ENCODE assay signal across 19 cellular contexts in the genomic region with DNA sequence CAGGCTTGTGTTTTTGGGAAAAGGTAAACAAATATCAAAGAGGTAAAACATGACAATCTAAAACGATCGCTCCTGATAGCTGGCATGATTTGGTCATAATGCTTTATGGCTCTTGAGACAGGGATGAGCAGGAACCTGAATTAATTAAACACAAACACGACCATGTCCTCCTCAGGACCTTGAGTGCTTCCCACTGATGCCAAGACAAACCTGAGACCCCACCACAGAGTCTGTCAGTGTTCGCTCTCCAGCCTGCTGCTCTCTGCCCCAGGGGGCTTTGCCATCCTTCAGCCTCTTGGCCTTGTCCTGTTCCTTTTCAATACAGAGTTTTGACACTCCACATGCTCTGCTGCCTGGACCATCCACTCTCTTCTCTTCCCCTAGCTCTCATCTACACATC.
"Had no signal": no experiment of that assay in that cellular context is flagged by ENCODE, and none has a peak within 500 bp of the region (broad histone marks: within the 10 kb centered on the region; RNA-seq: fewer than 3 reads in every experiment).

No MANE protein-coding gene starts in this region.

- ATAC-seq: left colon; left ventricle myocardium superior; psoas muscle; sciatic nerve; stimulated activated memory B cell treated with anti-CD40 and anti-IgM and Interleukin-4, amounts not matched to agents 10 μg/mL and 1 μg/mL and 100 μg/mL, for 72 hours had no signal

- H3K9me3 Mint-ChIP-seq: stimulated activated memory B cell treated with anti-CD40 and anti-IgM and Interleukin-4, amounts not matched to agents 10 μg/mL and 1 μg/mL and 100 μg/mL, for 72 hours; stimulated activated naive CD8-positive, alpha-beta T cell treated with anti-CD3 and anti-CD28 coated beads, Interleukin-15, Interleukin-2, amounts not matched to agents 100 ng/mL and 50 ng/mL, for 24 hours had no signal

- H3K9me3 ChIP-seq: esophagus squamous epithelium, neutrophil, psoas muscle, spleen, tibial artery had no signal

- H3K27me3 Mint-ChIP-seq: stimulated activated memory B cell treated with anti-CD40 and anti-IgM and Interleukin-4, amounts not matched to agents 10 μg/mL and 1 μg/mL and 100 μg/mL, for 72 hours; stimulated activated naive CD8-positive, alpha-beta T cell treated with anti-CD3 and anti-CD28 coated beads, Interleukin-15, Interleukin-2, amounts not matched to agents 100 ng/mL and 50 ng/mL, for 24 hours had no signal

- DNase-seq: effector memory CD4-positive, alpha-beta T cell; esophagus squamous epithelium; foreskin fibroblast; left colon; left ventricle myocardium superior; mesenchymal stem cell; midbrain; psoas muscle; retina; spleen; stimulated activated CD4-positive, alpha-beta T cell treated with anti-CD3 and anti-CD28 coated beads, Interleukin-15, amount 100 ng/mL, for 24 hours; stimulated activated CD4-positive, alpha-beta T cell treated with anti-CD3 and anti-CD28 coated beads, Interleukin-1b, Interleukin-23, amount 100 ng/mL, for 48 hours; stimulated activated CD4-positive, alpha-beta T cell treated with anti-CD3 and anti-CD28 coated beads, Interleukin-4, amount 100 ng/mL, for 24 hours; tibial artery had no signal

- H3K4me3 ChIP-seq: esophagus squamous epithelium, lung, psoas muscle, spleen, tibial artery had no signal

- H3K36me3 ChIP-seq: neutrophil had no signal

- H3K27me3 ChIP-seq: esophagus squamous epithelium, neutrophil, spleen, tibial artery had no signal

- H3K4me1 Mint-ChIP-seq: stimulated activated memory B cell treated with anti-CD40 and anti-IgM and Interleukin-4, amounts not matched to agents 10 μg/mL and 1 μg/mL and 100 μg/mL, for 72 hours had no signal

- H3K4me1 ChIP-seq: esophagus squamous epithelium, psoas muscle, spleen, tibial artery had no signal

- H3K4me3 Mint-ChIP-seq: stimulated activated memory B cell treated with anti-CD40 and anti-IgM and Interleukin-4, amounts not matched to agents 10 μg/mL and 1 μg/mL and 100 μg/mL, for 72 hours; stimulated activated naive CD8-positive, alpha-beta T cell treated with anti-CD3 and anti-CD28 coated beads, Interleukin-15, Interleukin-2, amounts not matched to agents 100 ng/mL and 50 ng/mL, for 24 hours had no signal

- H3K27ac Mint-ChIP-seq: stimulated activated memory B cell treated with anti-CD40 and anti-IgM and Interleukin-4, amounts not matched to agents 10 μg/mL and 1 μg/mL and 100 μg/mL, for 72 hours; stimulated activated naive CD8-positive, alpha-beta T cell treated with anti-CD3 and anti-CD28 coated beads, Interleukin-15, Interleukin-2, amounts not matched to agents 100 ng/mL and 50 ng/mL, for 24 hours had no signal

- H3K27ac ChIP-seq: esophagus squamous epithelium, neutrophil, psoas muscle, spleen, tibial artery had no signal
